37 cellular contexts compared by ENCODE assay signal in genomic region chr4:73405138-73405537, GRCh38. TPM values are rescaled to one million over a fixed set of nuclear protein-coding genes. Genes with fewer than 3 reads are reported as not detected.
"Had no signal": no experiment of that assay in that cellular context is flagged by ENCODE, and none has a peak within 500 bp of the region (broad histone marks: within the 10 kb centered on the region; RNA-seq: fewer than 3 reads in every experiment).

No MANE protein-coding gene starts in this region.

- H3K27me3 ChIP-seq: adrenal gland, body of pancreas, breast epithelium had no signal

- H3K36me3 ChIP-seq: adrenal gland, brain microvascular endothelial cell, breast epithelium, WERI-Rb-1 had no signal

- H3K4me3 ChIP-seq: adrenal gland, breast epithelium had no signal

- H3K9me3 ChIP-seq: adrenal gland, body of pancreas, breast epithelium had no signal

- DNase-seq: activated B cell treated with CpG ODN at 0.5 μM for 24 hours; activated CD4-positive, alpha-beta memory T cell treated with anti-CD3 and anti-CD28 coated beads for 36 hours; activated CD4-positive, alpha-beta T cell treated with anti-CD3 and anti-CD28 coated beads for 4 hours; activated CD4-positive, alpha-beta T cell treated with anti-CD3 and anti-CD28 coated beads, Interleukin-2, amount 10 ng/mL, durations not matched to agents 24 days and 14 days; activated CD4-positive, alpha-beta T cell treated with anti-CD3 and anti-CD28 coated beads, Interleukin-2, amount 50 U/mL, for 1 hour; activated CD4-positive, alpha-beta T cell treated with anti-CD3 and anti-CD28 coated beads, Interleukin-2, amount 50 U/mL, for 4 hours; activated CD4-positive, CD25-positive, alpha-beta regulatory T cell treated with anti-CD3 and anti-CD28 coated beads, Interleukin-2, amount 50 U/mL, for 72 hours; activated CD8-positive, alpha-beta memory T cell treated with anti-CD3 and anti-CD28 coated beads, Interleukin-2, amount 50 U/mL, for 4 hours; activated CD8-positive, alpha-beta T cell treated with anti-CD3 and anti-CD28 coated beads for 36 hours; activated effector memory CD4-positive, alpha-beta T cell treated with anti-CD3 and anti-CD28 coated beads, Interleukin-2, amount 50 U/mL, for 16 hours; activated gamma-delta T cell treated with Interleukin-2 at 50 U/mL for 16 hours; activated naive CD4-positive, alpha-beta T cell; activated naive CD4-positive, alpha-beta T cell treated with anti-CD3 and anti-CD28 coated beads for 36 hours; activated naive CD4-positive, alpha-beta T cell treated with anti-CD3 and anti-CD28 coated beads, Interleukin-2, amount 50 U/mL, for 16 hours; activated naive CD8-positive, alpha-beta T cell treated with anti-CD3 and anti-CD28 coated beads for 36 hours; activated T-cell treated with anti-CD3 and anti-CD28 coated beads for 4 hours; activated T-cell treated with anti-CD3 and anti-CD28 coated beads, Interleukin-2, amount 50 U/mL, for 1 hour; activated T-cell treated with anti-CD3 and anti-CD28 coated beads, Interleukin-2, amount 50 U/mL, for 4 hours; activated T-cell treated with anti-CD3 and anti-CD28 coated beads, Interleukin-2, amount 50 U/mL, for 72 hours; adrenal gland; amniotic stem cell; aorta; body of pancreas; brain microvascular endothelial cell; central memory CD4-positive, alpha-beta T cell; T-helper 1 cell; T-helper 2 cell; T-helper 9 cell; WERI-Rb-1 had no signal

- H3K27ac ChIP-seq: adrenal gland, brain microvascular endothelial cell, breast epithelium, WERI-Rb-1 had no signal

- H3K4me1 ChIP-seq: adrenal gland, breast epithelium had no signal

- FAIRE-seq: astrocyte, TTC549 had no signal

- ATAC-seq: activated CD8-positive, alpha-beta T cell treated with anti-CD3 and anti-CD28 coated beads for 36 hours; activated naive CD4-positive, alpha-beta T cell treated with anti-CD3 and anti-CD28 coated beads, Interleukin-2, amount 50 U/mL, for 72 hours; activated T-cell treated with anti-CD3 and anti-CD28 coated beads, Interleukin-2, amount 50 U/mL, for 4 hours; activated T-cell treated with anti-CD3 and anti-CD28 coated beads, Interleukin-2, amount 50 U/mL, for 72 hours; activated T-helper 17 cell treated with anti-CD3 and anti-CD28 coated beads, Interleukin-2, amount 50 U/mL, for 72 hours; body of pancreas had no signal

RNA-seq across cellular contexts. Expression of gene ALB, which starts 1.1 kb away (rescaled TPM):
- total RNA-seq: activated B cell treated with CpG ODN at 0.5 μM for 24 hours; activated CD4-positive, alpha-beta memory T cell treated with anti-CD3 and anti-CD28 coated beads for 36 hours; activated CD4-positive, alpha-beta T cell treated with anti-CD3 and anti-CD28 coated beads, Interleukin-2, amount 10 ng/mL, durations not matched to agents 24 days and 14 days; activated CD8-positive, alpha-beta memory T cell treated with anti-CD3 and anti-CD28 coated beads for 36 hours; activated CD8-positive, alpha-beta T cell treated with anti-CD3 and anti-CD28 coated beads for 36 hours; activated naive CD4-positive, alpha-beta T cell treated with anti-CD3 and anti-CD28 coated beads for 36 hours; activated naive CD4-positive, alpha-beta T cell treated with anti-CD3 and anti-CD28 coated beads, Interleukin-2, amount 50 U/mL, for 72 hours; activated naive CD8-positive, alpha-beta T cell treated with anti-CD3 and anti-CD28 coated beads for 36 hours; activated T-helper 1 cell treated with anti-CD3 and anti-CD28 coated beads, Interleukin-12 subunit alpha, Interleukin-12 subunit beta, Interleukin-2, Interleukin-4 antibody, amounts not matched to agents 30 ng/mL and 10 ng/mL and 1 ng/mL, durations not matched to agents 14 hours and 24 hours and 36 hours; activated T-helper 17 cell treated with anti-CD3 and anti-CD28 coated beads, Interleukin-2, amount 50 U/mL, for 72 hours; astrocyte; cardiac septum had no signal

RNA-seq across cellular contexts. Expression of gene AFP, which starts 30.9 kb away (rescaled TPM):
- total RNA-seq: activated B cell treated with CpG ODN at 0.5 μM for 24 hours; activated CD4-positive, alpha-beta memory T cell treated with anti-CD3 and anti-CD28 coated beads for 36 hours; activated CD4-positive, alpha-beta T cell treated with anti-CD3 and anti-CD28 coated beads, Interleukin-2, amount 10 ng/mL, durations not matched to agents 24 days and 14 days; activated CD8-positive, alpha-beta memory T cell treated with anti-CD3 and anti-CD28 coated beads for 36 hours; activated CD8-positive, alpha-beta T cell treated with anti-CD3 and anti-CD28 coated beads for 36 hours; activated naive CD4-positive, alpha-beta T cell treated with anti-CD3 and anti-CD28 coated beads for 36 hours; activated naive CD4-positive, alpha-beta T cell treated with anti-CD3 and anti-CD28 coated beads, Interleukin-2, amount 50 U/mL, for 72 hours; activated naive CD8-positive, alpha-beta T cell treated with anti-CD3 and anti-CD28 coated beads for 36 hours; activated T-cell treated with anti-CD3 and anti-CD28 coated beads, Interleukin-2, amount 50 U/mL, for 72 hours; activated T-helper 1 cell treated with anti-CD3 and anti-CD28 coated beads, Interleukin-12 subunit alpha, Interleukin-12 subunit beta, Interleukin-2, Interleukin-4 antibody, amounts not matched to agents 30 ng/mL and 10 ng/mL and 1 ng/mL, durations not matched to agents 14 hours and 24 hours and 36 hours; activated T-helper 17 cell treated with anti-CD3 and anti-CD28 coated beads, Interleukin-2, amount 50 U/mL, for 72 hours; body of pancreas; cardiac septum had no signal
- polyA plus RNA-seq: aorta had no signal
